ENCODE assay signal across 10 cellular contexts in genomic region chr2:240916571-240917008, GRCh38. TPM values are rescaled to one million over a fixed set of nuclear protein-coding genes. Genes with fewer than 3 reads are reported as not detected.
DNase-seq lines count a peak whose midpoint lies in the region; ATAC-seq and FAIRE-seq lines count a peak whose summit lies in the region.
"Had no signal": no experiment of that assay in that cellular context is flagged by ENCODE, and none has a peak within 500 bp of the region (broad histone marks: within the 10 kb centered on the region; RNA-seq: fewer than 3 reads in every experiment).

No MANE protein-coding gene starts in this region.

- DNase-seq in COLO829 (ENCODE audit: low spot score) (peak; percentile 76), NCI-H524 treated with DMSO at 0.1 percent for 48 hours (lab: John Stamatoyannopoulos, UW) (peak; percentile 6), foreskin melanocyte (peak; percentile 23), posterior vena cava (ENCODE audit: low spot score) (peak; percentile 96), GM19239 (ENCODE audit: insufficient read length, low spot score) (no peak), DMS114 treated with DMSO at 0.1 percent for 48 hours (lab: John Stamatoyannopoulos, UW; ENCODE audit: unreplicated experiment) (no peak), anterior cingulate cortex (lab: John Stamatoyannopoulos, UW) (no peak)
- DNase-seq: NCI-H2029 had no signal

- no peak for ATAC-seq in HG03095 (IDR thresholded peaks at IDR 0.05; ENCODE audit: unreplicated experiment)
- ATAC-seq: activated naive CD4-positive, alpha-beta T cell treated with anti-CD3 and anti-CD28 coated beads, Interleukin-2, amount 50 U/mL, for 72 hours had no signal

- intact Hi-C loops in posterior vena cava (cut with DNase I) = loop anchor here in 1 of 2 donors (5.0 kb wide), 1 partner anchor 86 kb away; no protein-coding TSS in a partner anchor

- no peak for FAIRE-seq in GM19239 (lab: Jason Lieb, UNC)

RNA-seq across cellular contexts. Expression of gene CROCC2, which starts 10.5 kb away (rescaled TPM):
- under 1 TPM in 1 of 2 donors, not detected in 1; 0.09 TPM for total RNA-seq in posterior vena cava
- total RNA-seq: activated naive CD4-positive, alpha-beta T cell treated with anti-CD3 and anti-CD28 coated beads, Interleukin-2, amount 50 U/mL, for 72 hours had no signal

RNA-seq across cellular contexts. Expression of gene MAB21L4, which starts 20.6 kb away (rescaled TPM):
- total RNA-seq in posterior vena cava = not detected
- total RNA-seq: activated naive CD4-positive, alpha-beta T cell treated with anti-CD3 and anti-CD28 coated beads, Interleukin-2, amount 50 U/mL, for 72 hours had no signal

RNA-seq across cellular contexts. Expression of gene AGXT, which starts 48.0 kb away (rescaled TPM):
- total RNA-seq in posterior vena cava = not detected
- total RNA-seq: activated naive CD4-positive, alpha-beta T cell treated with anti-CD3 and anti-CD28 coated beads, Interleukin-2, amount 50 U/mL, for 72 hours had no signal

Comparison
In these comparisons a context has a peak if more than half of its experiments do, and no peak if none do; other contexts are left out.
1. DNase-seq: peak in COLO829 (single experiment), NCI-H524 treated with DMSO at 0.1 percent for 48 hours (single experiment), foreskin melanocyte (single experiment) and posterior vena cava (single experiment); none in GM19239 (single experiment), DMS114 treated with DMSO at 0.1 percent for 48 hours (single experiment) and anterior cingulate cortex (0 of 58).